ENCODE assay signal across 1 cellular context in the genomic region with DNA sequence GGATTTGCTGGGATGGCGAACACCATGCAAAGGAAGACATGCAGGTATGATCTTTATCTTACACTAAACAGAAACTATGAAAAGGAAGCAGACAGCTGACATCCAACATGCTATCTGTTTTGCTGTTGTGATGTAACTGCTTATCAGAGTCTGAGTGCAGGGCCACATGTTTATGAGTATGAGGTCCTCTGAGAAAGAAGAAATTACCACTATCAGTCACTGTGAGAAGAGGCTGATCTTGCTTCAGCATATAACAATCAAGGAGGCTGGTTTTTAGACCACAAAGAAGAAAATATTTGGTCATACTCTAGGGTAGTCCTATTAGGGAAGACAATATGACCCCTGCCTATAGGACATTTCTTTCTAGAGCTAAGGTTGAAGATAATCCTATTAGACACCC.
TF ChIP-seq lines count a peak whose summit lies in the region.

No MANE protein-coding gene starts in this region.

TF ChIP-seq in K562, 482 proteins besides CTCF, POLR2A, EP300 and RAD21 (continues in another document):
- TF ChIP-seq ARID1B (IDR thresholded peaks at IDR 0.05) (0 out of 2 replicates have a peak, but pooled peaks have one; percentile 9), ZNF79 (CRISPR knock-in tag; IDR thresholded peaks at IDR 0.05; ENCODE audit: low read depth) (no peak), POU5F1 (IDR thresholded peaks at IDR 0.05; ENCODE audit: borderline replicate concordance, low read depth, low read length, partially characterized antibody) (no peak), CREM (IDR thresholded peaks at IDR 0.05; ENCODE audit: low read depth) (peak; percentile 28; the same call in 1 of the 2 replicates), ZNF699 (CRISPR knock-in tag; IDR thresholded peaks at IDR 0.05; ENCODE audit: insufficient replicate concordance) (no peak), RCOR1 (IDR thresholded peaks at IDR 0.05; ENCODE audit: borderline replicate concordance in 1 of 2, low read depth in 2 of 2, low read length in 2 of 2) (0 out of 4 replicates have a peak, but pooled peaks of 1 of the 2 experiments have one; percentile 16), FOXM1 (IDR thresholded peaks at IDR 0.05; ENCODE audit: low read depth) (no peak), FOXM1 (CRISPR knock-in tag; IDR thresholded peaks at IDR 0.05; ENCODE audit: low read depth) (no peak), CBFA2T3 (IDR thresholded peaks at IDR 0.05) (peak; percentile 24; the same call in 1 of the 2 replicates), JUND (IDR thresholded peaks at IDR 0.05; ENCODE audit: borderline replicate concordance, low read depth, low read length) (peak; percentile 21; the same call in 1 of the 2 replicates), JUND (tag; IDR thresholded peaks at IDR 0.05; ENCODE audit: borderline replicate concordance, low read depth, low read length) (no peak; the same call in 2 of the 3 replicates), LARP7 (IDR thresholded peaks at IDR 0.05) (no peak), CREB3L1 (IDR thresholded peaks at IDR 0.05; ENCODE audit: borderline replicate concordance, low read depth) (no peak), SAP30 (IDR thresholded peaks at IDR 0.05; ENCODE audit: borderline replicate concordance, insufficient read depth, low read depth, low read length, poor library complexity, severe bottlenecking) (no peak), DLX4 (CRISPR knock-in tag; IDR thresholded peaks at IDR 0.05) (no peak), DMBX1 (CRISPR knock-in tag; IDR thresholded peaks at IDR 0.05; ENCODE audit: borderline replicate concordance) (no peak), ZNF212 (CRISPR knock-in tag; IDR thresholded peaks at IDR 0.05) (no peak), MYC (IDR thresholded peaks at IDR 0.05; ENCODE audit: low read depth, low read length) (0 out of 2 replicates have a peak, but pooled peaks have one; percentile 25), MYC (CRISPR knock-in tag; IDR thresholded peaks at IDR 0.05; ENCODE audit: borderline replicate concordance, low read depth) (no peak), GMEB1 (CRISPR knock-in tag; IDR thresholded peaks at IDR 0.05) (no peak)
- TF ChIP-seq, protein P1, sequence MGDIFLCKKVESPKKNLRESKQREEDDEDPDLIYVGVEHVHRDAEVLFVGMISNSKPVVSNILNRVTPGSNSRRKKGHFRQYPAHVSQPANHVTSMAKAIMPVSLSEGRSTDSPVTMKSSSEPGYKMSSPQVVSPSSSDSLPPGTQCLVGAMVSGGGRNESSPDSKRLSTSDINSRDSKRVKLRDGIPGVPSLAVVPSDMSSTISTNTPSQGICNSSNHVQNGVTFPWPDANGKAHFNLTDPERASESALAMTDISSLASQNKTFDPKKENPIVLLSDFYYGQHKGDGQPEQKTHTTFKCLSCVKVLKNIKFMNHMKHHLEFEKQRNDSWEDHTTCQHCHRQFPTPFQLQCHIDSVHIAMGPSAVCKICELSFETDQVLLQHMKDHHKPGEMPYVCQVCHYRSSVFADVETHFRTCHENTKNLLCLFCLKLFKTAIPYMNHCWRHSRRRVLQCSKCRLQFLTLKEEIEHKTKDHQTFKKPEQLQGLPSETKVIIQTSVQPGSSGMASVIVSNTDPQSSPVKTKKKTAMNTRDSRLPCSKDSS (IDR thresholded peaks at IDR 0.05; ENCODE audit: low read depth, partially characterized antibody): no peak
- TF ChIP-seq, protein P2, sequence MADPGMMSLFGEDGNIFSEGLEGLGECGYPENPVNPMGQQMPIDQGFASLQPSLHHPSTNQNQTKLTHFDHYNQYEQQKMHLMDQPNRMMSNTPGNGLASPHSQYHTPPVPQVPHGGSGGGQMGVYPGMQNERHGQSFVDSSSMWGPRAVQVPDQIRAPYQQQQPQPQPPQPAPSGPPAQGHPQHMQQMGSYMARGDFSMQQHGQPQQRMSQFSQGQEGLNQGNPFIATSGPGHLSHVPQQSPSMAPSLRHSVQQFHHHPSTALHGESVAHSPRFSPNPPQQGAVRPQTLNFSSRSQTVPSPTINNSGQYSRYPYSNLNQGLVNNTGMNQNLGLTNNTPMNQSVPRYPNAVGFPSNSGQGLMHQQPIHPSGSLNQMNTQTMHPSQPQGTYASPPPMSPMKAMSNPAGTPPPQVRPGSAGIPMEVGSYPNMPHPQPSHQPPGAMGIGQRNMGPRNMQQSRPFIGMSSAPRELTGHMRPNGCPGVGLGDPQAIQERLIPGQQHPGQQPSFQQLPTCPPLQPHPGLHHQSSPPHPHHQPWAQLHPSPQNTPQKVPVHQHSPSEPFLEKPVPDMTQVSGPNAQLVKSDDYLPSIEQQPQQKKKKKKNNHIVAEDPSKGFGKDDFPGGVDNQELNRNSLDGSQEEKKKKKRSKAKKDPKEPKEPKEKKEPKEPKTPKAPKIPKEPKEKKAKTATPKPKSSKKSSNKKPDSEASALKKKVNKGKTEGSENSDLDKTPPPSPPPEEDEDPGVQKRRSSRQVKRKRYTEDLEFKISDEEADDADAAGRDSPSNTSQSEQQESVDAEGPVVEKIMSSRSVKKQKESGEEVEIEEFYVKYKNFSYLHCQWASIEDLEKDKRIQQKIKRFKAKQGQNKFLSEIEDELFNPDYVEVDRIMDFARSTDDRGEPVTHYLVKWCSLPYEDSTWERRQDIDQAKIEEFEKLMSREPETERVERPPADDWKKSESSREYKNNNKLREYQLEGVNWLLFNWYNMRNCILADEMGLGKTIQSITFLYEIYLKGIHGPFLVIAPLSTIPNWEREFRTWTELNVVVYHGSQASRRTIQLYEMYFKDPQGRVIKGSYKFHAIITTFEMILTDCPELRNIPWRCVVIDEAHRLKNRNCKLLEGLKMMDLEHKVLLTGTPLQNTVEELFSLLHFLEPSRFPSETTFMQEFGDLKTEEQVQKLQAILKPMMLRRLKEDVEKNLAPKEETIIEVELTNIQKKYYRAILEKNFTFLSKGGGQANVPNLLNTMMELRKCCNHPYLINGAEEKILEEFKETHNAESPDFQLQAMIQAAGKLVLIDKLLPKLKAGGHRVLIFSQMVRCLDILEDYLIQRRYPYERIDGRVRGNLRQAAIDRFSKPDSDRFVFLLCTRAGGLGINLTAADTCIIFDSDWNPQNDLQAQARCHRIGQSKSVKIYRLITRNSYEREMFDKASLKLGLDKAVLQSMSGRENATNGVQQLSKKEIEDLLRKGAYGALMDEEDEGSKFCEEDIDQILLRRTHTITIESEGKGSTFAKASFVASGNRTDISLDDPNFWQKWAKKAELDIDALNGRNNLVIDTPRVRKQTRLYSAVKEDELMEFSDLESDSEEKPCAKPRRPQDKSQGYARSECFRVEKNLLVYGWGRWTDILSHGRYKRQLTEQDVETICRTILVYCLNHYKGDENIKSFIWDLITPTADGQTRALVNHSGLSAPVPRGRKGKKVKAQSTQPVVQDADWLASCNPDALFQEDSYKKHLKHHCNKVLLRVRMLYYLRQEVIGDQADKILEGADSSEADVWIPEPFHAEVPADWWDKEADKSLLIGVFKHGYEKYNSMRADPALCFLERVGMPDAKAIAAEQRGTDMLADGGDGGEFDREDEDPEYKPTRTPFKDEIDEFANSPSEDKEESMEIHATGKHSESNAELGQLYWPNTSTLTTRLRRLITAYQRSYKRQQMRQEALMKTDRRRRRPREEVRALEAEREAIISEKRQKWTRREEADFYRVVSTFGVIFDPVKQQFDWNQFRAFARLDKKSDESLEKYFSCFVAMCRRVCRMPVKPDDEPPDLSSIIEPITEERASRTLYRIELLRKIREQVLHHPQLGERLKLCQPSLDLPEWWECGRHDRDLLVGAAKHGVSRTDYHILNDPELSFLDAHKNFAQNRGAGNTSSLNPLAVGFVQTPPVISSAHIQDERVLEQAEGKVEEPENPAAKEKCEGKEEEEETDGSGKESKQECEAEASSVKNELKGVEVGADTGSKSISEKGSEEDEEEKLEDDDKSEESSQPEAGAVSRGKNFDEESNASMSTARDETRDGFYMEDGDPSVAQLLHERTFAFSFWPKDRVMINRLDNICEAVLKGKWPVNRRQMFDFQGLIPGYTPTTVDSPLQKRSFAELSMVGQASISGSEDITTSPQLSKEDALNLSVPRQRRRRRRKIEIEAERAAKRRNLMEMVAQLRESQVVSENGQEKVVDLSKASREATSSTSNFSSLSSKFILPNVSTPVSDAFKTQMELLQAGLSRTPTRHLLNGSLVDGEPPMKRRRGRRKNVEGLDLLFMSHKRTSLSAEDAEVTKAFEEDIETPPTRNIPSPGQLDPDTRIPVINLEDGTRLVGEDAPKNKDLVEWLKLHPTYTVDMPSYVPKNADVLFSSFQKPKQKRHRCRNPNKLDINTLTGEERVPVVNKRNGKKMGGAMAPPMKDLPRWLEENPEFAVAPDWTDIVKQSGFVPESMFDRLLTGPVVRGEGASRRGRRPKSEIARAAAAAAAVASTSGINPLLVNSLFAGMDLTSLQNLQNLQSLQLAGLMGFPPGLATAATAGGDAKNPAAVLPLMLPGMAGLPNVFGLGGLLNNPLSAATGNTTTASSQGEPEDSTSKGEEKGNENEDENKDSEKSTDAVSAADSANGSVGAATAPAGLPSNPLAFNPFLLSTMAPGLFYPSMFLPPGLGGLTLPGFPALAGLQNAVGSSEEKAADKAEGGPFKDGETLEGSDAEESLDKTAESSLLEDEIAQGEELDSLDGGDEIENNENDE (IDR thresholded peaks at IDR 0.05; ENCODE audit: low read depth, low read length): no peak
- TF ChIP-seq, protein P3, sequence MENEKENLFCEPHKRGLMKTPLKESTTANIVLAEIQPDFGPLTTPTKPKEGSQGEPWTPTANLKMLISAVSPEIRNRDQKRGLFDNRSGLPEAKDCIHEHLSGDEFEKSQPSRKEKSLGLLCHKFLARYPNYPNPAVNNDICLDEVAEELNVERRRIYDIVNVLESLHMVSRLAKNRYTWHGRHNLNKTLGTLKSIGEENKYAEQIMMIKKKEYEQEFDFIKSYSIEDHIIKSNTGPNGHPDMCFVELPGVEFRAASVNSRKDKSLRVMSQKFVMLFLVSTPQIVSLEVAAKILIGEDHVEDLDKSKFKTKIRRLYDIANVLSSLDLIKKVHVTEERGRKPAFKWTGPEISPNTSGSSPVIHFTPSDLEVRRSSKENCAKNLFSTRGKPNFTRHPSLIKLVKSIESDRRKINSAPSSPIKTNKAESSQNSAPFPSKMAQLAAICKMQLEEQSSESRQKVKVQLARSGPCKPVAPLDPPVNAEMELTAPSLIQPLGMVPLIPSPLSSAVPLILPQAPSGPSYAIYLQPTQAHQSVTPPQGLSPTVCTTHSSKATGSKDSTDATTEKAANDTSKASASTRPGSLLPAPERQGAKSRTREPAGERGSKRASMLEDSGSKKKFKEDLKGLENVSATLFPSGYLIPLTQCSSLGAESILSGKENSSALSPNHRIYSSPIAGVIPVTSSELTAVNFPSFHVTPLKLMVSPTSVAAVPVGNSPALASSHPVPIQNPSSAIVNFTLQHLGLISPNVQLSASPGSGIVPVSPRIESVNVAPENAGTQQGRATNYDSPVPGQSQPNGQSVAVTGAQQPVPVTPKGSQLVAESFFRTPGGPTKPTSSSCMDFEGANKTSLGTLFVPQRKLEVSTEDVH (IDR thresholded peaks at IDR 0.05; ENCODE audit: low read depth, partially characterized antibody): no peak
- TF ChIP-seq, protein P4, sequence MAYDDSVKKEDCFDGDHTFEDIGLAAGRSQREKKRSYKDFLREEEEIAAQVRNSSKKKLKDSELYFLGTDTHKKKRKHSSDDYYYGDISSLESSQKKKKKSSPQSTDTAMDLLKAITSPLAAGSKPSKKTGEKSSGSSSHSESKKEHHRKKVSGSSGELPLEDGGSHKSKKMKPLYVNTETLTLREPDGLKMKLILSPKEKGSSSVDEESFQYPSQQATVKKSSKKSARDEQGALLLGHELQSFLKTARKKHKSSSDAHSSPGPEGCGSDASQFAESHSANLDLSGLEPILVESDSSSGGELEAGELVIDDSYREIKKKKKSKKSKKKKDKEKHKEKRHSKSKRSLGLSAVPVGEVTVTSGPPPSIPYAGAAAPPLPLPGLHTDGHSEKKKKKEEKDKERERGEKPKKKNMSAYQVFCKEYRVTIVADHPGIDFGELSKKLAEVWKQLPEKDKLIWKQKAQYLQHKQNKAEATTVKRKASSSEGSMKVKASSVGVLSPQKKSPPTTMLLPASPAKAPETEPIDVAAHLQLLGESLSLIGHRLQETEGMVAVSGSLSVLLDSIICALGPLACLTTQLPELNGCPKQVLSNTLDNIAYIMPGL (CRISPR knock-in tag; IDR thresholded peaks at IDR 0.05): no peak
